In genomic region chr11:65851811-65852507, GRCh38 we compare ENCODE assay signal across 15 cellular contexts. TPM values are rescaled to one million over a fixed set of nuclear protein-coding genes. Genes with fewer than 3 reads are reported as not detected.
DNase-seq lines count a peak whose midpoint lies in the region; ATAC-seq lines count a peak whose summit lies in the region.
"Had no signal": no experiment of that assay in that cellular context is flagged by ENCODE, and none has a peak within 500 bp of the region (broad histone marks: within the 10 kb centered on the region; RNA-seq: fewer than 3 reads in every experiment).

No MANE protein-coding gene starts in this region.

- no peak overlapping the region for H2BK15ac ChIP-seq in neuronal stem cell (ENCODE audit: low read length)

- no peak overlapping the region for H3K27ac ChIP-seq in neuronal stem cell (replicated peaks; ENCODE audit: low read length)
- H3K27ac ChIP-seq: ascending aorta, psoas muscle had no signal

- H3K4me1 ChIP-seq in neuronal stem cell (ENCODE audit: control insufficient read depth in 2 of 2, insufficient read depth in 1 of 2, low read depth in 1 of 2, low read length in 2 of 2): peaks cover 4 to 6% of the 10 kb centered on the region in 2 donors

- peaks cover 31% of the 10 kb centered on the region for H3K4me1 Mint-ChIP-seq in activated naive CD8-positive, alpha-beta T cell treated with anti-CD3 and anti-CD28 coated beads, Interleukin-2, amount 10 ng/mL, durations not matched to agents 7 days and 5 days

- no peak overlapping the region for H2BK12ac ChIP-seq in neuronal stem cell (ENCODE audit: low read length)

- H3K4me3 Mint-ChIP-seq in activated naive CD8-positive, alpha-beta T cell treated with anti-CD3 and anti-CD28 coated beads, Interleukin-2, amount 10 ng/mL, durations not matched to agents 7 days and 5 days: no peak overlapping the region
- H3K4me3 Mint-ChIP-seq: T-cell had no signal

- H3K4ac ChIP-seq in neuronal stem cell (ENCODE audit: low read length): no peak overlapping the region

- H3K36me3 Mint-ChIP-seq in activated naive CD8-positive, alpha-beta T cell treated with anti-CD3 and anti-CD28 coated beads, Interleukin-2, amount 10 ng/mL, durations not matched to agents 7 days and 5 days: peaks cover 52% of the 10 kb centered on the region

- H3K9me3 Mint-ChIP-seq in activated naive CD8-positive, alpha-beta T cell treated with anti-CD3 and anti-CD28 coated beads, Interleukin-2, amount 10 ng/mL, durations not matched to agents 7 days and 5 days: peaks cover 2% of the 10 kb centered on the region
- H3K9me3 Mint-ChIP-seq: T-cell had no signal

- no peak overlapping the region for H2AK5ac ChIP-seq in neuronal stem cell (ENCODE audit: low read depth, low read length)

- DNase-seq in DMS53 (lab: John Stamatoyannopoulos, UW) (peak; percentile 50), DMS53 treated with DMSO at 0.1 percent for 48 hours (lab: John Stamatoyannopoulos, UW; ENCODE audit: unreplicated experiment) (no peak), HT-29 (ENCODE audit: low spot score) (peak; percentile 34), neuronal stem cell (ENCODE audit: low spot score) (no peak), NCI-H345 (lab: John Stamatoyannopoulos, UW) (no peak), epidermal melanocyte (ENCODE audit: insufficient read length, low spot score) (no peak), activated T-cell treated with anti-CD3 and anti-CD28 coated beads for 4 hours (no peak)
- no peak for DNase-seq in activated naive CD8-positive, alpha-beta T cell treated with anti-CD3 and anti-CD28 coated beads, Interleukin-2, amount 10 ng/mL, durations not matched to agents 7 days and 5 days
- DNase-seq: NCI-H146; NK-92 treated with Interleukin-12 subunit alpha and Interleukin-12 subunit beta, amount 100 ng/mL, for 24 hours; psoas muscle; stimulated activated CD4-positive, alpha-beta T cell treated with anti-CD3 and anti-CD28 coated beads, Interleukin-4, amount 100 ng/mL, for 1 hour; T-cell had no signal

- no peak overlapping the region for H2AFZ ChIP-seq in neuronal stem cell (ENCODE audit: low read length)

- no peak overlapping the region for H3K18ac ChIP-seq in neuronal stem cell (ENCODE audit: low read length)

- ATAC-seq in activated naive CD8-positive, alpha-beta T cell treated with anti-CD3 and anti-CD28 coated beads, Interleukin-2, amount 10 ng/mL, durations not matched to agents 7 days and 5 days (ENCODE audit: low read depth): no peak

- H2BK5ac ChIP-seq in neuronal stem cell (ENCODE audit: low read length): no peak overlapping the region

- H3K9me3 ChIP-seq in neuronal stem cell (replicated peaks in 1 of 2; ENCODE audit: control insufficient read depth in 2 of 2, insufficient read depth in 1 of 2, low read depth in 1 of 2, low read length in 2 of 2): peaks cover 6 to 14% of the 10 kb centered on the region in 2 donors
- H3K9me3 ChIP-seq: ascending aorta had no signal

- no peak overlapping the region for H4K91ac ChIP-seq in neuronal stem cell (ENCODE audit: low read depth, low read length, poor library complexity)

- H3K36me3 ChIP-seq in neuronal stem cell (replicated peaks in 1 of 2; ENCODE audit: control insufficient read depth in 2 of 2, insufficient read depth in 2 of 2, low read length in 2 of 2): peaks cover 51 to 55% of the 10 kb centered on the region in 2 donors

- H2BK120ac ChIP-seq in neuronal stem cell (ENCODE audit: low read depth, low read length): no peak overlapping the region

- POLR2A ChIA-PET in activated naive CD8-positive, alpha-beta T cell treated with anti-CD3 and anti-CD28 coated beads, Interleukin-2, amount 10 ng/mL, durations not matched to agents 7 days and 5 days (lab: Charles Lee): interaction anchor here (0.8 to 5.6 kb wide), 11 partner anchors 9 to 38 kb away, joined by 3 to 25 read pairs (median 5); partner anchors contain the start of genes CCDC85B, MUS81 and SNX32

- H3K79me1 ChIP-seq in neuronal stem cell (ENCODE audit: low read depth, low read length): peaks cover 17% of the 10 kb centered on the region

- no peak overlapping the region for H3K4me2 ChIP-seq in neuronal stem cell (ENCODE audit: insufficient read depth, low read length, poor library complexity, severe bottlenecking)

- H3K27ac Mint-ChIP-seq in activated naive CD8-positive, alpha-beta T cell treated with anti-CD3 and anti-CD28 coated beads, Interleukin-2, amount 10 ng/mL, durations not matched to agents 7 days and 5 days: peak overlapping the region; percentile 33

- no peak overlapping the region for H3K9ac ChIP-seq in neuronal stem cell (ENCODE audit: low read depth, low read length, poor library complexity)

- H3K27me3 ChIP-seq in neuronal stem cell (ENCODE audit: control insufficient read depth in 3 of 3, insufficient read depth in 3 of 3, low read depth in 1 of 3, low read length in 3 of 3): no peaks in the 10 kb centered on the region
- H3K27me3 ChIP-seq: ascending aorta had no signal

- H3K4me3 ChIP-seq in neuronal stem cell (ENCODE audit: low read length in 2 of 2): no peak overlapping the region
- H3K4me3 ChIP-seq: ascending aorta, psoas muscle had no signal

- H3K23ac ChIP-seq in neuronal stem cell (ENCODE audit: low read depth, low read length, poor library complexity): peak overlapping the region; percentile 75

- WGBS in neuronal stem cell (ENCODE audit: extremely low coverage in 2 of 2, insufficient read length in 2 of 2, insufficient replicate concordance in 1 of 2), 2 donors: no CpG with 5 or more reads among the region's 10 CpGs

- H4K8ac ChIP-seq in neuronal stem cell (ENCODE audit: low read depth, low read length): no peak overlapping the region

- no peak overlapping the region for H3K14ac ChIP-seq in neuronal stem cell (ENCODE audit: low read length)

- H3K27me3 Mint-ChIP-seq in activated naive CD8-positive, alpha-beta T cell treated with anti-CD3 and anti-CD28 coated beads, Interleukin-2, amount 10 ng/mL, durations not matched to agents 7 days and 5 days: peaks cover 3% of the 10 kb centered on the region
- H3K27me3 Mint-ChIP-seq: T-cell had no signal

RNA-seq across cellular contexts. Expression of gene CFL1, which starts 6.0 kb away (rescaled TPM):
- 2,410 and 2,611 TPM in 2 replicates for total RNA-seq in HT-29 (2014; rRNA removed; shearing (Covaris generic))
- 1,000 to 10,000 TPM; 1,357 to 1,424 TPM for total RNA-seq in activated naive CD8-positive, alpha-beta T cell treated with anti-CD3 and anti-CD28 coated beads, Interleukin-2, amount 10 ng/mL, durations not matched to agents 7 days and 5 days
- 860 TPM for polyA plus RNA-seq in neuronal stem cell (2013, experiment 1 of 2)
- 866 TPM for polyA plus RNA-seq in neuronal stem cell (2013, experiment 2 of 2)

RNA-seq across cellular contexts. Expression of gene MUS81, which starts 8.3 kb away (rescaled TPM):
- total RNA-seq in HT-29 (2014; rRNA removed; shearing (Covaris generic)): 118 and 143 TPM in 2 replicates
- 100 to 1,000 TPM; 102 to 110 TPM for total RNA-seq in activated naive CD8-positive, alpha-beta T cell treated with anti-CD3 and anti-CD28 coated beads, Interleukin-2, amount 10 ng/mL, durations not matched to agents 7 days and 5 days
- 25.3 TPM for polyA plus RNA-seq in neuronal stem cell (2013, experiment 1 of 2)
- 26.7 TPM for polyA plus RNA-seq in neuronal stem cell (2013, experiment 2 of 2)

RNA-seq across cellular contexts. Expression of gene SNX32, which starts 18.2 kb away (rescaled TPM):
- total RNA-seq in HT-29 (2014; rRNA removed; shearing (Covaris generic)): not detected in 2 replicates
- 1 to 10 TPM; 2.6 to 3.6 TPM for total RNA-seq in activated naive CD8-positive, alpha-beta T cell treated with anti-CD3 and anti-CD28 coated beads, Interleukin-2, amount 10 ng/mL, durations not matched to agents 7 days and 5 days
- 3.0 TPM for polyA plus RNA-seq in neuronal stem cell (2013, experiment 1 of 2)
- 3.3 TPM for polyA plus RNA-seq in neuronal stem cell (2013, experiment 2 of 2)
- total RNA-seq: ascending aorta, HT1080, psoas muscle had no signal

RNA-seq across cellular contexts. Expression of gene EFEMP2, which starts 20.6 kb away (rescaled TPM):
- total RNA-seq in HT-29 (2014; rRNA removed; shearing (Covaris generic)): 1.2 and 1.6 TPM in 2 replicates
- total RNA-seq in activated naive CD8-positive, alpha-beta T cell treated with anti-CD3 and anti-CD28 coated beads, Interleukin-2, amount 10 ng/mL, durations not matched to agents 7 days and 5 days: 10 to 100 TPM; 15.3 to 20.0 TPM
- polyA plus RNA-seq in neuronal stem cell (2013, experiment 1 of 2): 44.5 TPM
- polyA plus RNA-seq in neuronal stem cell (2013, experiment 2 of 2): 44.0 TPM

RNA-seq across cellular contexts. Expression of gene CTSW, which starts 27.7 kb away (rescaled TPM):
- not detected in 2 replicates for total RNA-seq in HT-29 (2014; rRNA removed; shearing (Covaris generic))
- 100 to 1,000 TPM; 161 to 175 TPM for total RNA-seq in activated naive CD8-positive, alpha-beta T cell treated with anti-CD3 and anti-CD28 coated beads, Interleukin-2, amount 10 ng/mL, durations not matched to agents 7 days and 5 days
- not detected for polyA plus RNA-seq in neuronal stem cell (2013, experiment 1 of 2)
- not detected for polyA plus RNA-seq in neuronal stem cell (2013, experiment 2 of 2)
- total RNA-seq: ascending aorta had no signal

Comparison
In these comparisons a context has a peak if more than half of its experiments do, and no peak if none do; other contexts are left out.
1. DNase-seq: peak in DMS53 (single experiment) and HT-29 (single experiment); none in DMS53 treated with DMSO at 0.1 percent for 48 hours (single experiment), activated naive CD8-positive, alpha-beta T cell treated with anti-CD3 and anti-CD28 coated beads, Interleukin-2, amount 10 ng/mL, durations not matched to agents 7 days and 5 days (single experiment), neuronal stem cell (single experiment), NCI-H345 (single experiment), epidermal melanocyte (single experiment) and activated T-cell treated with anti-CD3 and anti-CD28 coated beads for 4 hours (single experiment).